Comparison of ENCODE assay signal across 32 cellular contexts in the genomic region with DNA sequence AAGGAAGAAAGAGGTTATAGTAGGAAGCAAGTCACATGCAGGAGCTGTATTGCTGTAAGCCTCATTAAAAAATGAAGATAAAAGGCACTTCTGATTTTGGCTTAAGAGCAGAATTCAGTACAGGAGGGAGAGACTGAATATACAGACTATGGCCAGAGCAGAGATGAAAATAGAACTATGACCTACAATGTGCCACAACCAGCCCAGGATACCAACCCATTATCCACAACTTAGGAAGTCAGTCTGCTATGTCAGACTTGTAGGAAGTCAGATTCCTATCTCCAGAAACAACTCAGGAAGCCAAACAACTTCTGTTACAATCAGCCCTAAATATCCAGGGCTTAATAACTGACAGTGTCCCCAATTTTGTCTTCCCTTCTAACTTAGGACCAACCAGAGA.
"Had no signal": no experiment of that assay in that cellular context is flagged by ENCODE, and none has a peak within 500 bp of the region (broad histone marks: within the 10 kb centered on the region; RNA-seq: fewer than 3 reads in every experiment).

No MANE protein-coding gene starts in this region.

- H3K27me3 ChIP-seq: adrenal gland, body of pancreas had no signal

- H3K9me3 ChIP-seq: adrenal gland, body of pancreas had no signal

- H3K9me3 Mint-ChIP-seq: activated CD4-positive, alpha-beta memory T cell treated with anti-CD3 and anti-CD28 coated beads for 36 hours; activated naive CD4-positive, alpha-beta T cell treated with anti-CD3 and anti-CD28 coated beads for 36 hours; activated naive CD4-positive, alpha-beta T cell treated with anti-CD3 and anti-CD28 coated beads, Interleukin-2, amount 50 U/mL, for 24 hours; activated naive CD8-positive, alpha-beta T cell treated with anti-CD3 and anti-CD28 coated beads for 36 hours; activated naive CD8-positive, alpha-beta T cell treated with anti-CD3 and anti-CD28 coated beads, Interleukin-2, amount 50 U/mL, for 24 hours; activated T-helper 1 cell treated with anti-CD3 and anti-CD28 coated beads, Interleukin-12 subunit alpha, Interleukin-12 subunit beta, Interleukin-2, Interleukin-4 antibody, amounts not matched to agents 30 ng/mL and 10 ng/mL and 1 ng/mL, durations not matched to agents 14 hours and 24 hours and 36 hours; activated T-helper 2 cell treated with anti-CD3 and anti-CD28 coated beads, Interferon-gamma antibody, Interleukin-2, Interleukin-4, amounts not matched to agents 10 μg/mL and 5 μg/mL and 100 μg/mL, durations not matched to agents 14 hours and 24 hours and 36 hours; effector memory CD8-positive, alpha-beta T cell; T-helper 2 cell treated with Interferon-gamma antibody and Interleukin-4, amounts not matched to agents 5 μg/mL and 100 μg/mL, for 36 hours had no signal

- H3K27ac ChIP-seq: adrenal gland, body of pancreas had no signal

- H3K4me1 Mint-ChIP-seq: activated CD4-positive, alpha-beta T cell treated with anti-CD3 and anti-CD28 coated beads for 36 hours; activated CD8-positive, alpha-beta memory T cell treated with anti-CD3 and anti-CD28 coated beads, Interleukin-2, amount 10 ng/mL, durations not matched to agents 7 days and 5 days; activated naive CD4-positive, alpha-beta T cell treated with anti-CD3 and anti-CD28 coated beads, Interleukin-2, amount 50 U/mL, for 24 hours; activated naive CD8-positive, alpha-beta T cell treated with anti-CD3 and anti-CD28 coated beads for 36 hours; activated naive CD8-positive, alpha-beta T cell treated with anti-CD3 and anti-CD28 coated beads, Interleukin-2, amount 50 U/mL, for 24 hours; T-helper 17 cell had no signal

- H3K4me3 Mint-ChIP-seq: activated CD4-positive, alpha-beta memory T cell treated with anti-CD3 and anti-CD28 coated beads for 36 hours; activated CD4-positive, alpha-beta T cell treated with anti-CD3 and anti-CD28 coated beads for 36 hours; activated CD4-positive, alpha-beta T cell treated with anti-CD3 and anti-CD28 coated beads, Interleukin-2, amount 10 ng/mL, durations not matched to agents 24 days and 14 days; activated CD8-positive, alpha-beta memory T cell treated with anti-CD3 and anti-CD28 coated beads, Interleukin-2, amount 10 ng/mL, durations not matched to agents 7 days and 5 days; activated CD8-positive, alpha-beta T cell treated with anti-CD3 and anti-CD28 coated beads, Interleukin-2, amount 10 ng/mL, durations not matched to agents 7 days and 5 days; activated naive CD4-positive, alpha-beta T cell treated with anti-CD3 and anti-CD28 coated beads for 36 hours; activated naive CD4-positive, alpha-beta T cell treated with anti-CD3 and anti-CD28 coated beads, Interleukin-2, amount 50 U/mL, for 24 hours; activated naive CD8-positive, alpha-beta T cell treated with anti-CD3 and anti-CD28 coated beads for 36 hours; activated naive CD8-positive, alpha-beta T cell treated with anti-CD3 and anti-CD28 coated beads, Interleukin-2, amount 50 U/mL, for 24 hours; activated T-helper 1 cell treated with anti-CD3 and anti-CD28 coated beads, Interleukin-12 subunit alpha, Interleukin-12 subunit beta, Interleukin-2, Interleukin-4 antibody, amounts not matched to agents 30 ng/mL and 10 ng/mL and 1 ng/mL, durations not matched to agents 14 hours and 24 hours and 36 hours; effector memory CD8-positive, alpha-beta T cell; T-helper 17 cell; T-helper 2 cell treated with Interferon-gamma antibody and Interleukin-4, amounts not matched to agents 5 μg/mL and 100 μg/mL, for 36 hours had no signal

- H3K36me3 Mint-ChIP-seq: activated CD4-positive, alpha-beta memory T cell treated with anti-CD3 and anti-CD28 coated beads for 36 hours; activated CD8-positive, alpha-beta memory T cell treated with anti-CD3 and anti-CD28 coated beads, Interleukin-2, amount 10 ng/mL, durations not matched to agents 7 days and 5 days; activated naive CD8-positive, alpha-beta T cell treated with anti-CD3 and anti-CD28 coated beads for 36 hours had no signal

- H3K36me3 ChIP-seq: adrenal gland had no signal

- DNase-seq: activated CD4-positive, alpha-beta memory T cell treated with anti-CD3 and anti-CD28 coated beads for 36 hours; activated CD4-positive, alpha-beta T cell treated with anti-CD3 and anti-CD28 coated beads for 36 hours; activated CD4-positive, alpha-beta T cell treated with anti-CD3 and anti-CD28 coated beads, Interleukin-2, amount 10 ng/mL, durations not matched to agents 24 days and 14 days; activated CD4-positive, CD25-positive, alpha-beta regulatory T cell; activated CD4-positive, CD25-positive, alpha-beta regulatory T cell treated with anti-CD3 and anti-CD28 coated beads, Interleukin-2, amount 50 U/mL, for 72 hours; activated CD8-positive, alpha-beta memory T cell treated with anti-CD3 and anti-CD28 coated beads, Interleukin-2, amount 10 ng/mL, durations not matched to agents 7 days and 5 days; activated CD8-positive, alpha-beta memory T cell treated with anti-CD3 and anti-CD28 coated beads, Interleukin-2, amount 50 U/mL, for 4 hours; activated CD8-positive, alpha-beta T cell treated with anti-CD3 and anti-CD28 coated beads, Interleukin-2, amount 10 ng/mL, durations not matched to agents 7 days and 5 days; activated effector memory CD4-positive, alpha-beta T cell treated with anti-CD3 and anti-CD28 coated beads, Interleukin-2, amount 50 U/mL, for 16 hours; activated naive CD4-positive, alpha-beta T cell treated with anti-CD3 and anti-CD28 coated beads for 36 hours; activated naive CD8-positive, alpha-beta T cell treated with anti-CD3 and anti-CD28 coated beads for 36 hours; activated naive CD8-positive, alpha-beta T cell treated with anti-CD3 and anti-CD28 coated beads, Interleukin-2, amount 50 U/mL, for 24 hours; activated T-cell treated with anti-CD3 and anti-CD28 coated beads, Interleukin-2, amount 50 U/mL, for 1 hour; activated T-cell treated with anti-CD3 and anti-CD28 coated beads, Interleukin-2, amount 50 U/mL, for 48 hours; adrenal gland; amygdala; aorta; body of pancreas; caudate nucleus; cortex of kidney; dermis blood vessel endothelial cell; effector CD4-positive, alpha-beta T cell; effector memory CD8-positive, alpha-beta T cell; foreskin fibroblast; T-helper 1 cell; T-helper 17 cell; T1000 had no signal

- ATAC-seq: activated CD4-positive, alpha-beta T cell treated with anti-CD3 and anti-CD28 coated beads for 36 hours; activated CD8-positive, alpha-beta memory T cell treated with anti-CD3 and anti-CD28 coated beads, Interleukin-2, amount 10 ng/mL, durations not matched to agents 7 days and 5 days; activated CD8-positive, alpha-beta T cell treated with anti-CD3 and anti-CD28 coated beads, Interleukin-2, amount 10 ng/mL, durations not matched to agents 7 days and 5 days; activated naive CD8-positive, alpha-beta T cell treated with anti-CD3 and anti-CD28 coated beads, Interleukin-2, amount 50 U/mL, for 24 hours; body of pancreas; effector memory CD8-positive, alpha-beta T cell; esophagus mucosa; T-helper 17 cell had no signal

- H3K4me1 ChIP-seq: adrenal gland, body of pancreas had no signal

- H3K27ac Mint-ChIP-seq: activated CD4-positive, alpha-beta memory T cell treated with anti-CD3 and anti-CD28 coated beads for 36 hours; activated CD4-positive, alpha-beta T cell treated with anti-CD3 and anti-CD28 coated beads for 36 hours; activated CD4-positive, alpha-beta T cell treated with anti-CD3 and anti-CD28 coated beads, Interleukin-2, amount 10 ng/mL, durations not matched to agents 24 days and 14 days; activated CD8-positive, alpha-beta memory T cell treated with anti-CD3 and anti-CD28 coated beads, Interleukin-2, amount 10 ng/mL, durations not matched to agents 7 days and 5 days; activated CD8-positive, alpha-beta T cell treated with anti-CD3 and anti-CD28 coated beads, Interleukin-2, amount 10 ng/mL, durations not matched to agents 7 days and 5 days; activated naive CD4-positive, alpha-beta T cell treated with anti-CD3 and anti-CD28 coated beads for 36 hours; activated naive CD4-positive, alpha-beta T cell treated with anti-CD3 and anti-CD28 coated beads, Interleukin-2, amount 50 U/mL, for 24 hours; activated naive CD8-positive, alpha-beta T cell treated with anti-CD3 and anti-CD28 coated beads for 36 hours; activated naive CD8-positive, alpha-beta T cell treated with anti-CD3 and anti-CD28 coated beads, Interleukin-2, amount 50 U/mL, for 24 hours; activated T-helper 1 cell treated with anti-CD3 and anti-CD28 coated beads, Interleukin-12 subunit alpha, Interleukin-12 subunit beta, Interleukin-2, Interleukin-4 antibody, amounts not matched to agents 30 ng/mL and 10 ng/mL and 1 ng/mL, durations not matched to agents 14 hours and 24 hours and 36 hours; activated T-helper 2 cell treated with anti-CD3 and anti-CD28 coated beads, Interferon-gamma antibody, Interleukin-2, Interleukin-4, amounts not matched to agents 10 μg/mL and 5 μg/mL and 100 μg/mL, durations not matched to agents 14 hours and 24 hours and 36 hours; effector memory CD8-positive, alpha-beta T cell; T-helper 17 cell; T-helper 2 cell treated with Interferon-gamma antibody and Interleukin-4, amounts not matched to agents 5 μg/mL and 100 μg/mL, for 36 hours had no signal

- H3K4me3 ChIP-seq: adrenal gland, body of pancreas had no signal
